ENCODE assay signal across 8 cellular contexts in the genomic region with DNA sequence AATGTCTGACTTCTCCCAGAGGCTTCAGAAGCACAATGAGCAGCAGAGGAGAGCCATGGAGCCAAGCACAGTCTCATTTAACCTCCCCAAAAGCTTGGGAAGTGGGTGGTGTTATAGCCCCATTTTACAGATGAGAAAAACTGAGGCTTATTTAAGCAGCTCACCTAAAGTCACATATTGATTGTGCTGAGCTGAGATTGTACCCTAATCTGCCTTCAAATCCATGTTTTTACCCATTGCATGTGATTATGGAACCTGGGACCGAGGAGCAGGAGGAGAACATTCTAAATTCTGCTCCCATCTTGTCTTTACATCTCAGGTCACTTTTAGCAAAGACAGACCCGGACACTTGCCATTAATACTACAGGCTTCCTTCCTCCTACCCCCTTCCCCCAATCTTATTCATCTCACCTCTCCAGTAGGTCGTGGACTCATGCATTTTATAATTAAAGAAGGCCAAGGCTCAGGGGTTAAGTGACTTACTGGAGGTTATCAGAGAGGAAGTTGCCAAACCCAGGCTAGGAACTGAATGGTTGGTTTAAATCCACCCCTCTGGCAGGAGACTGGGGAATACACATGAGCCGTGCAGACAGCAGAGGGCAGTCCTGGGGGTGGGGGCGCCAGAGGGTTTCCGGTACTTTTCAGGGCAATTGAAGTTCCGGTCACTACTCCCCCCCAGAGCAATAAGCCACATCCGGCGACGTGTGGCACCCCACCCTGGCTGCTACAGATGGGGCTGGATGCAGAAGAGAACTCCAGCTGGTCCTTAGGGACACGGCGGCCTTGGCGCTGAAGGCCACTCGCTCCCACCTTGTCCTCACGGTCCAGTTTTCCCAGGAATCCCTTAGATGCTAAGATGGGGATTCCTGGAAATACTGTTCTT. TPM values are rescaled to one million over a fixed set of nuclear protein-coding genes. Genes with fewer than 3 reads are reported as not detected.
A peak's percentile ranks its signal among the peaks of the same experiment; 100 is the strongest.
DNase-seq lines count a peak whose midpoint lies in the region; ATAC-seq and TF ChIP-seq lines count a peak whose summit lies in the region.
"Had no signal": no experiment of that assay in that cellular context is flagged by ENCODE, and none has a peak within 500 bp of the region (broad histone marks: within the 10 kb centered on the region; RNA-seq: fewer than 3 reads in every experiment).

No MANE protein-coding gene starts in this region.

- intact Hi-C loops in adrenal gland (cut with DNase I) (loop anchor here in 1 of 2 donors (2.0 kb wide), 1 partner anchor 47 kb away; no protein-coding TSS in a partner anchor), testis (cut with DNase I; ENCODE audit: low total_unique reads) (loop anchor here (5.0 kb wide), 1 partner anchor 48 kb away; no protein-coding TSS in a partner anchor)
- intact Hi-C loops in activated T-helper 2 cell treated with anti-CD3 and anti-CD28 coated beads, Interferon-gamma antibody, Interleukin-2, Interleukin-4, amounts not matched to agents 10 μg/mL and 5 μg/mL and 100 μg/mL, durations not matched to agents 14 hours and 24 hours and 36 hours (cut with micrococcal nuclease): loop anchor here (5.0 kb wide), 1 partner anchor 113 kb away; no protein-coding TSS in a partner anchor

- peaks cover 3% of the 10 kb centered on the region for H3K4me1 Mint-ChIP-seq in activated T-helper 2 cell treated with anti-CD3 and anti-CD28 coated beads, Interferon-gamma antibody, Interleukin-2, Interleukin-4, amounts not matched to agents 10 μg/mL and 5 μg/mL and 100 μg/mL, durations not matched to agents 14 hours and 24 hours and 36 hours (ENCODE audit: low read depth)

- no peaks in the 10 kb centered on the region for H3K27me3 Mint-ChIP-seq in activated T-helper 2 cell treated with anti-CD3 and anti-CD28 coated beads, Interferon-gamma antibody, Interleukin-2, Interleukin-4, amounts not matched to agents 10 μg/mL and 5 μg/mL and 100 μg/mL, durations not matched to agents 14 hours and 24 hours and 36 hours (ENCODE audit: low read depth)

- H3K4me1 ChIP-seq in adrenal gland (replicated peaks in 1 of 2): peaks cover 21 to 55% of the 10 kb centered on the region in 2 donors
- H3K4me1 ChIP-seq in testis: peaks cover 24% of the 10 kb centered on the region

- H3K4me3 Mint-ChIP-seq in activated T-helper 2 cell treated with anti-CD3 and anti-CD28 coated beads, Interferon-gamma antibody, Interleukin-2, Interleukin-4, amounts not matched to agents 10 μg/mL and 5 μg/mL and 100 μg/mL, durations not matched to agents 14 hours and 24 hours and 36 hours (ENCODE audit: low read depth): no peak overlapping the region

- H3K27ac ChIP-seq in adrenal gland (peak overlapping the region; percentile 49 to 97 (median 88)), testis (peak overlapping the region; percentile 18 to 80)

- H3K36me3 ChIP-seq in adrenal gland (replicated peaks in 1 of 2) (peaks cover 0 to 14% of the 10 kb centered on the region in 2 donors), testis (ENCODE audit: low read depth, missing control alignments) (no peaks in the 10 kb centered on the region)

- H3K4me3 ChIP-seq in adrenal gland (peak overlapping the region in 1 of 4 donors; percentile 38), testis (no peak overlapping the region)

- DNase-seq in HuH-7 (ENCODE audit: low spot score) (peak; percentile 54), adrenal gland (peak; percentile 60 to 90 (median 82)), iPS-NIHi7 (ENCODE audit: extremely low spot score) (peak; percentile 66), testis (peak; percentile 62), ureter (ENCODE audit: low spot score) (no peak)
- no peak for DNase-seq in activated T-helper 2 cell treated with anti-CD3 and anti-CD28 coated beads, Interferon-gamma antibody, Interleukin-2, Interleukin-4, amounts not matched to agents 10 μg/mL and 5 μg/mL and 100 μg/mL, durations not matched to agents 14 hours and 24 hours and 36 hours (ENCODE audit: low spot score)
- DNase-seq: NCI-H1436 treated with DMSO at 0.1 percent for 48 hours had no signal

- no peaks in the 10 kb centered on the region for H3K36me3 Mint-ChIP-seq in activated T-helper 2 cell treated with anti-CD3 and anti-CD28 coated beads, Interferon-gamma antibody, Interleukin-2, Interleukin-4, amounts not matched to agents 10 μg/mL and 5 μg/mL and 100 μg/mL, durations not matched to agents 14 hours and 24 hours and 36 hours (ENCODE audit: low read depth)

- no peaks in the 10 kb centered on the region for H3K27me3 ChIP-seq in adrenal gland
- no peaks in the 10 kb centered on the region for H3K27me3 ChIP-seq in testis

- ATAC-seq in HG02588 (IDR thresholded peaks at IDR 0.05; ENCODE audit: unreplicated experiment): no peak

- H3K9me3 ChIP-seq in adrenal gland (replicated peaks in 1 of 3) (no peaks in the 10 kb centered on the region), testis (no peaks in the 10 kb centered on the region)

- 7 to 22% (median 20%) methylated on average over 11 to 15 of the region's 15 CpGs for WGBS in adrenal gland, 4 donors
- WGBS in testis, 2 donors: 41 to 49% methylated on average over 15 of the region's 15 CpGs

- TF ChIP-seq POLR2A in adrenal gland (IDR thresholded peaks at IDR 0.05) (no peak), testis (IDR thresholded peaks at IDR 0.05) (no peak)

- no peak overlapping the region for H3K27ac Mint-ChIP-seq in activated T-helper 2 cell treated with anti-CD3 and anti-CD28 coated beads, Interferon-gamma antibody, Interleukin-2, Interleukin-4, amounts not matched to agents 10 μg/mL and 5 μg/mL and 100 μg/mL, durations not matched to agents 14 hours and 24 hours and 36 hours

- no peaks in the 10 kb centered on the region for H3K9me3 Mint-ChIP-seq in activated T-helper 2 cell treated with anti-CD3 and anti-CD28 coated beads, Interferon-gamma antibody, Interleukin-2, Interleukin-4, amounts not matched to agents 10 μg/mL and 5 μg/mL and 100 μg/mL, durations not matched to agents 14 hours and 24 hours and 36 hours

- TF ChIP-seq CTCF in adrenal gland (IDR thresholded peaks at IDR 0.05) (peak in 4 of 6 experiments; percentile 19 to 38 (median 25)), testis (IDR thresholded peaks at IDR 0.05) (no peak)

RNA-seq across cellular contexts. Expression of gene IL17B, which starts 51.0 kb away (rescaled TPM):
- total RNA-seq in adrenal gland: 1 to 10 TPM in 7 of 8 donors, not detected in 1; 1.6 to 6.1 (median 2.9) TPM
- polyA plus RNA-seq in adrenal gland: 1 to 10 TPM; 1.5 to 9.7 (median 2.8) TPM
- 10 to 100 TPM in 1 of 2 donors, 1 to 10 TPM in 1; 4.7 to 12.4 TPM for total RNA-seq in testis
- polyA plus RNA-seq in testis (ENCODE audit: insufficient read depth, low read depth, low replicate concordance): 5.0 TPM
- total RNA-seq in activated T-helper 2 cell treated with anti-CD3 and anti-CD28 coated beads, Interferon-gamma antibody, Interleukin-2, Interleukin-4, amounts not matched to agents 10 μg/mL and 5 μg/mL and 100 μg/mL, durations not matched to agents 14 hours and 24 hours and 36 hours: not detected in 2 replicates
- not detected for total RNA-seq in ureter

Comparison
In these comparisons a context has a peak if more than half of its experiments do, and no peak if none do; other contexts are left out.
1. DNase-seq: peak in HuH-7 (single experiment), adrenal gland (7 of 7), iPS-NIHi7 (single experiment) and testis (single experiment); none in activated T-helper 2 cell treated with anti-CD3 and anti-CD28 coated beads, Interferon-gamma antibody, Interleukin-2, Interleukin-4, amounts not matched to agents 10 μg/mL and 5 μg/mL and 100 μg/mL, durations not matched to agents 14 hours and 24 hours and 36 hours (single experiment) and ureter (single experiment).
2. CTCF ChIP-seq: peak in adrenal gland (4 of 6); none in testis (0 of 3).